24 cellular contexts compared by ENCODE assay signal in genomic region chr13:75904012-75904411, GRCh38.
DNase-seq lines count a peak whose midpoint lies in the region; ATAC-seq and TF ChIP-seq lines count a peak whose summit lies in the region.
"Had no signal": no experiment of that assay in that cellular context is flagged by ENCODE, and none has a peak within 500 bp of the region (broad histone marks: within the 10 kb centered on the region; RNA-seq: fewer than 3 reads in every experiment).

No MANE protein-coding gene starts in this region.

- no peak for TF ChIP-seq EP300 in SK-N-SH (IDR thresholded peaks at IDR 0.05; ENCODE audit: borderline replicate concordance in 1 of 2, low read depth in 1 of 2, low read length in 1 of 2)
- TF ChIP-seq EP300 in neural cell (conservative IDR thresholded peaks at IDR 0.05; ENCODE audit: poor library complexity, severe bottlenecking): peak; percentile 81
- no peak for TF ChIP-seq EP300 in suprapubic skin (IDR thresholded peaks at IDR 0.05)

- no peak overlapping the region for H3K27ac Mint-ChIP-seq in nephron progenitor cell
- H3K27ac Mint-ChIP-seq: CD4-positive, alpha-beta T cell; HFFc6 had no signal

- CTCF ChIA-PET in SK-N-SH (lab: Yijun Ruan, JAX): interaction anchor here (0.6 to 2.1 kb wide), 6 partner anchors 27 to 586 kb away, joined by 3 to 9 read pairs (median 4); no protein-coding TSS in a partner anchor

- peaks cover 15% of the 10 kb centered on the region for H3K4me1 Mint-ChIP-seq in nephron progenitor cell

- no peaks in the 10 kb centered on the region for H3K36me3 Mint-ChIP-seq in nephron progenitor cell (ENCODE audit: low read depth)

- peaks cover 0 to 8% of the 10 kb centered on the region in 2 experiments; a peak in 2 of 4 replicates for H3K4me1 ChIP-seq in SK-N-SH (ENCODE audit: control insufficient read depth in 1 of 2, insufficient read depth in 2 of 2, low read depth in 1 of 2, low read length in 1 of 2)
- peaks cover 15% of the 10 kb centered on the region for H3K4me1 ChIP-seq in Loucy (ENCODE audit: insufficient read depth, low read length, poor library complexity, severe bottlenecking)
- peaks cover 6% of the 10 kb centered on the region for H3K4me1 ChIP-seq in suprapubic skin
- H3K4me1 ChIP-seq: BLaER1 had no signal

- H3F3A ChIP-seq in SK-N-SH (replicated peaks; ENCODE audit: insufficient read depth) (no peaks in the 10 kb centered on the region), Loucy (ENCODE audit: low read depth) (0 out of 2 replicates have a peak, but pooled peaks cover 2% of the 10 kb centered on the region), neural cell (ENCODE audit: insufficient read depth, low read length, poor library complexity, severe bottlenecking) (no peaks in the 10 kb centered on the region)

- DNase-seq in SK-N-SH (no peak), NCI-H69 (lab: John Stamatoyannopoulos, UW) (peak; percentile 4), nephron progenitor cell (no peak), suprapubic skin (ENCODE audit: low spot score in 2 of 2) (no peak)
- DNase-seq: ACHN; CD4-positive, alpha-beta T cell; COR-L47; HFFc6; MM.1S; NCI-H1048; NCI-H2029; NCI-H2171 treated with DMSO at 0.1 percent for 48 hours; NCI-H446 treated with DMSO at 0.1 percent for 48 hours; NCI-H526 treated with DMSO at 0.1 percent for 48 hours; SHP77 treated with DMSO at 0.1 percent for 48 hours had no signal

- no peaks in the 10 kb centered on the region for H4K20me1 ChIP-seq in SK-N-SH (ENCODE audit: insufficient read depth)
- H4K20me1 ChIP-seq in Loucy (ENCODE audit: insufficient read depth, low read length, poor library complexity, severe bottlenecking): no peaks in the 10 kb centered on the region
- H4K20me1 ChIP-seq in neural cell (ENCODE audit: insufficient read depth): no peaks in the 10 kb centered on the region
- H4K20me1 ChIP-seq: BLaER1 had no signal

- TF ChIP-seq POLR2A in suprapubic skin (IDR thresholded peaks at IDR 0.05): no peak

- H3K79me2 ChIP-seq in SK-N-SH (ENCODE audit: insufficient read depth) (no peaks in the 10 kb centered on the region), Loucy (ENCODE audit: insufficient read depth, low read length) (no peaks in the 10 kb centered on the region), neural cell (replicated peaks; ENCODE audit: insufficient read depth, low read length) (no peaks in the 10 kb centered on the region)

- no peak overlapping the region for H3K4me3 Mint-ChIP-seq in nephron progenitor cell
- H3K4me3 Mint-ChIP-seq: CD4-positive, alpha-beta T cell; HFFc6 had no signal

- TF ChIP-seq RAD21 in SK-N-SH (IDR thresholded peaks at IDR 0.05; ENCODE audit: low read length) (no peak), neural cell (conservative IDR thresholded peaks at IDR 0.05) (no peak)

- H2AFZ ChIP-seq in SK-N-SH (ENCODE audit: low read depth) (no peak overlapping the region), Loucy (ENCODE audit: low read length) (no peak overlapping the region), neural cell (ENCODE audit: low read depth, low read length) (no peak overlapping the region)

- H3K4me3 ChIP-seq in SK-N-SH (ENCODE audit: low read depth in 2 of 2, low read length in 1 of 2) (no peak overlapping the region), Loucy (ENCODE audit: low read length, poor library complexity, severe bottlenecking) (peak overlapping the region; percentile 11), neural cell (ENCODE audit: low read length) (peak overlapping the region; percentile 33), suprapubic skin (no peak overlapping the region)
- H3K4me3 ChIP-seq: BLaER1, K562, SK-N-MC had no signal

- H3K9ac ChIP-seq in SK-N-SH (no peak overlapping the region), Loucy (ENCODE audit: low read depth, low read length, poor library complexity, severe bottlenecking) (no peak overlapping the region), neural cell (ENCODE audit: low read length) (no peak overlapping the region)
- H3K9ac ChIP-seq: BLaER1 had no signal

- H3K4me2 ChIP-seq in SK-N-SH (no peak overlapping the region), Loucy (ENCODE audit: low read depth, low read length, poor library complexity, severe bottlenecking) (peak overlapping the region; percentile 58), neural cell (ENCODE audit: low read length) (peak overlapping the region; percentile 12)
- H3K4me2 ChIP-seq: BLaER1 had no signal

- H3K36me3 ChIP-seq in SK-N-SH (replicated peaks in 1 of 2; ENCODE audit: control insufficient read depth in 1 of 2, insufficient read depth in 2 of 2, low read length in 1 of 2): no peaks in the 10 kb centered on the region
- no peaks in the 10 kb centered on the region for H3K36me3 ChIP-seq in Loucy (ENCODE audit: insufficient read depth, low read length)
- H3K36me3 ChIP-seq in neural cell (ENCODE audit: insufficient read depth, low read length): no peaks in the 10 kb centered on the region
- no peaks in the 10 kb centered on the region for H3K36me3 ChIP-seq in suprapubic skin
- H3K36me3 ChIP-seq: BLaER1 had no signal

- H3K9me2 ChIP-seq in SK-N-SH (no peaks in the 10 kb centered on the region), Loucy (replicated peaks; ENCODE audit: low read depth, low read length) (no peaks in the 10 kb centered on the region), neural cell (ENCODE audit: insufficient read depth, low read length) (no peaks in the 10 kb centered on the region)

- H3K27me3 Mint-ChIP-seq in nephron progenitor cell (ENCODE audit: low read depth, poor library complexity): no peaks in the 10 kb centered on the region

- peaks cover 3% of the 10 kb centered on the region for H3K9me3 Mint-ChIP-seq in nephron progenitor cell
- H3K9me3 Mint-ChIP-seq: CD4-positive, alpha-beta T cell had no signal

- TF ChIP-seq CTCF in SK-N-SH (IDR thresholded peaks at IDR 0.05) (no peak), Loucy (conservative IDR thresholded peaks at IDR 0.05; ENCODE audit: low read length) (no peak), neural cell (IDR thresholded peaks at IDR 0.05; ENCODE audit: poor library complexity, severe bottlenecking) (no peak), nephron progenitor cell (IDR thresholded peaks at IDR 0.05) (no peak), suprapubic skin (IDR thresholded peaks at IDR 0.05) (no peak)

- POLR2A ChIA-PET in SK-N-SH (lab: Yijun Ruan, JAX): no interaction called here

- WGBS in SK-N-SH (ENCODE audit: low lambda C conversion rate): 18% methylated on average over 2 of the region's 2 CpGs
- 42% methylated on average over 2 of the region's 2 CpGs for WGBS in suprapubic skin

- no peak for ATAC-seq in SK-N-SH treated with all-trans-retinoic acid at 6 μM for 48 hours
- ATAC-seq: HepG2, K562 had no signal

- H3K27me3 ChIP-seq in SK-N-SH (ENCODE audit: insufficient read depth): no peaks in the 10 kb centered on the region
- no peaks in the 10 kb centered on the region for H3K27me3 ChIP-seq in Loucy (ENCODE audit: insufficient read depth, low read length, poor library complexity, severe bottlenecking)
- no peaks in the 10 kb centered on the region for H3K27me3 ChIP-seq in neural cell (ENCODE audit: insufficient read depth, low read depth, low read length)
- peaks cover 5% of the 10 kb centered on the region for H3K27me3 ChIP-seq in suprapubic skin
- H3K27me3 ChIP-seq: BLaER1 had no signal

- H3K27ac ChIP-seq in SK-N-SH (ENCODE audit: low read depth in 2 of 2, low read length in 1 of 2): no peak overlapping the region
- no peak overlapping the region for H3K27ac ChIP-seq in neural cell (ENCODE audit: low read length)
- H3K27ac ChIP-seq in suprapubic skin: no peak overlapping the region
- H3K27ac ChIP-seq: BLaER1, HL-60, RWPE1, SK-N-MC had no signal

- H3K9me3 ChIP-seq in SK-N-SH (no peaks in the 10 kb centered on the region), Loucy (ENCODE audit: insufficient read depth, low read depth, low read length) (no peaks in the 10 kb centered on the region), neural cell (ENCODE audit: low read length) (no peaks in the 10 kb centered on the region), suprapubic skin (peaks cover 3% of the 10 kb centered on the region)

TF ChIP-seq in SK-N-SH, 30 proteins besides CTCF, POLR2A, EP300 and RAD21:
- TF ChIP-seq GATA2 (CRISPR knock-in tag; IDR thresholded peaks at IDR 0.05) (peak; percentile 50), TAF1 (IDR thresholded peaks at IDR 0.05; ENCODE audit: borderline replicate concordance, low read depth, low read length) (no peak), TCF12 (IDR thresholded peaks at IDR 0.05) (no peak)

TF ChIP-seq in SK-N-SH treated with all-trans-retinoic acid at 6 μM for 48 hours, 23 proteins besides CTCF, POLR2A, EP300 and RAD21 (continues in another document):
- TF ChIP-seq SNAI2 (CRISPR knock-in tag; IDR thresholded peaks at IDR 0.05) (no peak), BACH2 (CRISPR knock-in tag; IDR thresholded peaks at IDR 0.05; ENCODE audit: borderline replicate concordance) (no peak)

TF ChIP-seq in neural cell, 6 proteins besides CTCF, POLR2A, EP300 and RAD21:
- TF ChIP-seq EZH2 (IDR thresholded peaks at IDR 0.05; ENCODE audit: borderline replicate concordance, insufficient read depth, low read length, poor library complexity, severe bottlenecking) (no peak), POLR2AphosphoS5 (IDR thresholded peaks at IDR 0.05) (peak; percentile 89)

Comparison
In these comparisons a context has a peak if more than half of its experiments do, and no peak if none do; other contexts are left out.
1. H3K4me3 ChIP-seq: peak in Loucy (single experiment) and neural cell (single experiment); none in SK-N-SH (0 of 2) and suprapubic skin (single experiment).